1 cellular context compared by ENCODE assay signal in the genomic region with DNA sequence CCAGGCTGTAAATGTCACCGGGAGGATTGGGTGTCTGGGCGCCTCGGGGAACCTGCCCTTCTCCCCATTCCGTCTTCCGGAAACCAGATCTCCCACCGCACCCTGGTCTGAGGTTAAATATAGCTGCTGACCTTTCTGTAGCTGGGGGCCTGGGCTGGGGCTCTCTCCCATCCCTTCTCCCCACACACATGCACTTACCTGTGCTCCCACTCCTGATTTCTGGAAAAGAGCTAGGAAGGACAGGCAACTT.
TF ChIP-seq lines count a peak whose summit lies in the region.

No MANE protein-coding gene starts in this region.

TF ChIP-seq in endothelial cell of umbilical vein, 7 proteins besides CTCF, POLR2A, EP300 and RAD21:
- TF ChIP-seq, protein P1, sequence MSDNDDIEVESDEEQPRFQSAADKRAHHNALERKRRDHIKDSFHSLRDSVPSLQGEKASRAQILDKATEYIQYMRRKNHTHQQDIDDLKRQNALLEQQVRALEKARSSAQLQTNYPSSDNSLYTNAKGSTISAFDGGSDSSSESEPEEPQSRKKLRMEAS (IDR thresholded peaks at IDR 0.05; ENCODE audit: insufficient read depth, insufficient read length), result no peak
- TF ChIP-seq MYC (IDR thresholded peaks at IDR 0.05; ENCODE audit: low read depth, low read length) (no peak), EZH2 (IDR thresholded peaks at IDR 0.05; ENCODE audit: borderline replicate concordance, low read depth, low read length, severe bottlenecking) (no peak), FOS (IDR thresholded peaks at IDR 0.05; ENCODE audit: borderline replicate concordance, insufficient read depth, low read length) (no peak), JUN (IDR thresholded peaks at IDR 0.05; ENCODE audit: borderline replicate concordance, insufficient read depth, insufficient read length, low read depth) (no peak)
